1 cellular context compared by ENCODE assay signal in the genomic region with DNA sequence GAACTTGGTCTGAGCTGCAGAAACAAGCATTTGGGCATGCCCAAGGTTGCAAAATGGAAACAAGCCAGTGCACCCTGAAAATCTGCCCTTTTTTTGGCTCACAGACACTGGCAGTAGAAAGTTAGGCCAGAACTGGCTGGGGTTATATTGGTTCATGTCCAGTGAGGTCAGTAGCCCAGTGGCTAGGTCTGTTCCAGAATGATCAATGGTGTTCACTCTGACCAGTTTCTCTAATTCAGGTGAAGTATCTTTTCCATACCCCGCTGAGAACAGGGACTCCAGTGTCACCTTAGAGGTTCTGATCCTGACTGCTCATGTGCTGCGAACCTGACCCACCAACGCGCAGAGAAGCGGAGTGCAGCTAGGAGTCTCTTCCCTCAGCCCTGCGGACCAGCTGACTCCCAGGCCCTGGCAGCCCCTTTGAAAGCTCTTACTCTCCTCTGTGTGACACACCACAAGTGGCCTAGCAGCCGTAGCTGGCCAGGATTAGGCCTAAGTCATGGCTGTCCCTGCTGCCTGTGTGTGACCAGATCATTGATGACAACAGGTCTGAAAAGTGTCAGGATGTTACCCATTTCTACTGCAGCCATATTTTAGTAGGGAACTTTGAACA.
TF ChIP-seq lines count a peak whose summit lies in the region.

No MANE protein-coding gene starts in this region.

TF ChIP-seq in GM23338, 12 proteins besides CTCF, POLR2A, EP300 and RAD21 (continued from another document):
- TF ChIP-seq, protein P1, sequence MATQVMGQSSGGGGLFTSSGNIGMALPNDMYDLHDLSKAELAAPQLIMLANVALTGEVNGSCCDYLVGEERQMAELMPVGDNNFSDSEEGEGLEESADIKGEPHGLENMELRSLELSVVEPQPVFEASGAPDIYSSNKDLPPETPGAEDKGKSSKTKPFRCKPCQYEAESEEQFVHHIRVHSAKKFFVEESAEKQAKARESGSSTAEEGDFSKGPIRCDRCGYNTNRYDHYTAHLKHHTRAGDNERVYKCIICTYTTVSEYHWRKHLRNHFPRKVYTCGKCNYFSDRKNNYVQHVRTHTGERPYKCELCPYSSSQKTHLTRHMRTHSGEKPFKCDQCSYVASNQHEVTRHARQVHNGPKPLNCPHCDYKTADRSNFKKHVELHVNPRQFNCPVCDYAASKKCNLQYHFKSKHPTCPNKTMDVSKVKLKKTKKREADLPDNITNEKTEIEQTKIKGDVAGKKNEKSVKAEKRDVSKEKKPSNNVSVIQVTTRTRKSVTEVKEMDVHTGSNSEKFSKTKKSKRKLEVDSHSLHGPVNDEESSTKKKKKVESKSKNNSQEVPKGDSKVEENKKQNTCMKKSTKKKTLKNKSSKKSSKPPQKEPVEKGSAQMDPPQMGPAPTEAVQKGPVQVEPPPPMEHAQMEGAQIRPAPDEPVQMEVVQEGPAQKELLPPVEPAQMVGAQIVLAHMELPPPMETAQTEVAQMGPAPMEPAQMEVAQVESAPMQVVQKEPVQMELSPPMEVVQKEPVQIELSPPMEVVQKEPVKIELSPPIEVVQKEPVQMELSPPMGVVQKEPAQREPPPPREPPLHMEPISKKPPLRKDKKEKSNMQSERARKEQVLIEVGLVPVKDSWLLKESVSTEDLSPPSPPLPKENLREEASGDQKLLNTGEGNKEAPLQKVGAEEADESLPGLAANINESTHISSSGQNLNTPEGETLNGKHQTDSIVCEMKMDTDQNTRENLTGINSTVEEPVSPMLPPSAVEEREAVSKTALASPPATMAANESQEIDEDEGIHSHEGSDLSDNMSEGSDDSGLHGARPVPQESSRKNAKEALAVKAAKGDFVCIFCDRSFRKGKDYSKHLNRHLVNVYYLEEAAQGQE (IDR thresholded peaks at IDR 0.05; ENCODE audit: unreplicated experiment): no peak
- TF ChIP-seq CREB1 (CRISPR knock-in tag; IDR thresholded peaks at IDR 0.05; ENCODE audit: low read depth) (no peak), STAT1 (IDR thresholded peaks at IDR 0.05; ENCODE audit: unreplicated experiment) (no peak), EZH2phosphoT487 (IDR thresholded peaks at IDR 0.05; ENCODE audit: unreplicated experiment) (no peak), ZNF331 (CRISPR knock-in tag; IDR thresholded peaks at IDR 0.05; ENCODE audit: low read depth) (no peak), POLR2AphosphoS5 (IDR thresholded peaks at IDR 0.05; ENCODE audit: low read depth) (no peak)
- TF ChIP-seq, protein P2, sequence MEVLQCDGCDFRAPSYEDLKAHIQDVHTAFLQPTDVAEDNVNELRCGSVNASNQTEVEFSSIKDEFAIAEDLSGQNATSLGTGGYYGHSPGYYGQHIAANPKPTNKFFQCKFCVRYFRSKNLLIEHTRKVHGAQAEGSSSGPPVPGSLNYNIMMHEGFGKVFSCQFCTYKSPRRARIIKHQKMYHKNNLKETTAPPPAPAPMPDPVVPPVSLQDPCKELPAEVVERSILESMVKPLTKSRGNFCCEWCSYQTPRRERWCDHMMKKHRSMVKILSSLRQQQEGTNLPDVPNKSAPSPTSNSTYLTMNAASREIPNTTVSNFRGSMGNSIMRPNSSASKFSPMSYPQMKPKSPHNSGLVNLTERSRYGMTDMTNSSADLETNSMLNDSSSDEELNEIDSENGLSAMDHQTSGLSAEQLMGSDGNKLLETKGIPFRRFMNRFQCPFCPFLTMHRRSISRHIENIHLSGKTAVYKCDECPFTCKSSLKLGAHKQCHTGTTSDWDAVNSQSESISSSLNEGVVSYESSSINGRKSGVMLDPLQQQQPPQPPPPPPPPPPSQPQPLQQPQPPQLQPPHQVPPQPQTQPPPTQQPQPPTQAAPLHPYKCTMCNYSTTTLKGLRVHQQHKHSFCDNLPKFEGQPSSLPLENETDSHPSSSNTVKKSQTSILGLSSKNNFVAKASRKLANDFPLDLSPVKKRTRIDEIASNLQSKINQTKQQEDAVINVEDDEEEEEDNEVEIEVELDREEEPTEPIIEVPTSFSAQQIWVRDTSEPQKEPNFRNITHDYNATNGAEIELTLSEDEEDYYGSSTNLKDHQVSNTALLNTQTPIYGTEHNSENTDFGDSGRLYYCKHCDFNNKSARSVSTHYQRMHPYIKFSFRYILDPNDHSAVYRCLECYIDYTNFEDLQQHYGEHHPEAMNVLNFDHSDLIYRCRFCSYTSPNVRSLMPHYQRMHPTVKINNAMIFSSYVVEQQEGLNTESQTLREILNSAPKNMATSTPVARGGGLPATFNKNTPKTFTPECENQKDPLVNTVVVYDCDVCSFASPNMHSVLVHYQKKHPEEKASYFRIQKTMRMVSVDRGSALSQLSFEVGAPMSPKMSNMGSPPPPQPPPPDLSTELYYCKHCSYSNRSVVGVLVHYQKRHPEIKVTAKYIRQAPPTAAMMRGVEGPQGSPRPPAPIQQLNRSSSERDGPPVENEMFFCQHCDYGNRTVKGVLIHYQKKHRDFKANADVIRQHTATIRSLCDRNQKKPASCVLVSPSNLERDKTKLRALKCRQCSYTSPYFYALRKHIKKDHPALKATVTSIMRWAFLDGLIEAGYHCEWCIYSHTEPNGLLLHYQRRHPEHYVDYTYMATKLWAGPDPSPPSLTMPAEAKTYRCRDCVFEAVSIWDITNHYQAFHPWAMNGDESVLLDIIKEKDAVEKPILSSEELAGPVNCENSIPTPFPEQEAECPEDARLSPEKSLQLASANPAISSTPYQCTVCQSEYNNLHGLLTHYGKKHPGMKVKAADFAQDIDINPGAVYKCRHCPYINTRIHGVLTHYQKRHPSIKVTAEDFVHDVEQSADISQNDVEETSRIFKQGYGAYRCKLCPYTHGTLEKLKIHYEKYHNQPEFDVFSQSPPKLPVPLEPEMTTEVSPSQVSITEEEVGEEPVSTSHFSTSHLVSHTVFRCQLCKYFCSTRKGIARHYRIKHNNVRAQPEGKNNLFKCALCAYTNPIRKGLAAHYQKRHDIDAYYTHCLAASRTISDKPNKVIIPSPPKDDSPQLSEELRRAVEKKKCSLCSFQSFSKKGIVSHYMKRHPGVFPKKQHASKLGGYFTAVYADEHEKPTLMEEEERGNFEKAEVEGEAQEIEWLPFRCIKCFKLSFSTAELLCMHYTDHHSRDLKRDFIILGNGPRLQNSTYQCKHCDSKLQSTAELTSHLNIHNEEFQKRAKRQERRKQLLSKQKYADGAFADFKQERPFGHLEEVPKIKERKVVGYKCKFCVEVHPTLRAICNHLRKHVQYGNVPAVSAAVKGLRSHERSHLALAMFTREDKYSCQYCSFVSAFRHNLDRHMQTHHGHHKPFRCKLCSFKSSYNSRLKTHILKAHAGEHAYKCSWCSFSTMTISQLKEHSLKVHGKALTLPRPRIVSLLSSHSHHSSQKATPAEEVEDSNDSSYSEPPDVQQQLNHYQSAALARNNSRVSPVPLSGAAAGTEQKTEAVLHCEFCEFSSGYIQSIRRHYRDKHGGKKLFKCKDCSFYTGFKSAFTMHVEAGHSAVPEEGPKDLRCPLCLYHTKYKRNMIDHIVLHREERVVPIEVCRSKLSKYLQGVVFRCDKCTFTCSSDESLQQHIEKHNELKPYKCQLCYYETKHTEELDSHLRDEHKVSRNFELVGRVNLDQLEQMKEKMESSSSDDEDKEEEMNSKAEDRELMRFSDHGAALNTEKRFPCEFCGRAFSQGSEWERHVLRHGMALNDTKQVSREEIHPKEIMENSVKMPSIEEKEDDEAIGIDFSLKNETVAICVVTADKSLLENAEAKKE (CRISPR knock-in tag; IDR thresholded peaks at IDR 0.05): no peak
